Comparison of ENCODE assay signal across 1 cellular context in genomic region chr6:160004419-160005160, GRCh38.
TF ChIP-seq lines count a peak whose summit lies in the region.

No MANE protein-coding gene starts in this region.

TF ChIP-seq in H1, 55 proteins besides CTCF, POLR2A, EP300 and RAD21:
- TF ChIP-seq CTBP2 (IDR thresholded peaks at IDR 0.05; ENCODE audit: borderline replicate concordance, insufficient read depth, insufficient read length, low read length) (no peak), HDAC6 (IDR thresholded peaks at IDR 0.05; ENCODE audit: low read depth, low read length) (no peak), ASH2L (IDR thresholded peaks at IDR 0.05; ENCODE audit: low read length) (no peak), SRF (IDR thresholded peaks at IDR 0.05; ENCODE audit: low read depth, low read length) (no peak), ZNF274 (IDR thresholded peaks at IDR 0.05; ENCODE audit: borderline replicate concordance, extremely low read depth, low read length) (no peak), RBBP5 (IDR thresholded peaks at IDR 0.05; ENCODE audit: borderline replicate concordance, low read depth, low read length) (no peak), KDM1A (IDR thresholded peaks at IDR 0.05; ENCODE audit: borderline replicate concordance, low read length) (no peak), SIN3A (conservative IDR thresholded peaks at IDR 0.05 in 1 of 2, IDR thresholded peaks at IDR 0.05 in 1 of 2; ENCODE audit: low read depth in 1 of 2, low read length in 2 of 2) (no peak), YY1 (IDR thresholded peaks at IDR 0.05; ENCODE audit: low read depth, low read length) (no peak), CEBPB (IDR thresholded peaks at IDR 0.05; ENCODE audit: low read depth, low read length) (no peak), USF2 (IDR thresholded peaks at IDR 0.05; ENCODE audit: low read length) (no peak), CREB1 (IDR thresholded peaks at IDR 0.05) (no peak), CBX8 (IDR thresholded peaks at IDR 0.05; ENCODE audit: borderline replicate concordance, low read depth, low read length) (no peak), SIRT6 (IDR thresholded peaks at IDR 0.05; ENCODE audit: low read length) (no peak), TBP (IDR thresholded peaks at IDR 0.05; ENCODE audit: low read depth, low read length) (no peak), CHD2 (IDR thresholded peaks at IDR 0.05; ENCODE audit: low read length) (no peak)
